1 cellular context compared by ENCODE assay signal in the genomic region with DNA sequence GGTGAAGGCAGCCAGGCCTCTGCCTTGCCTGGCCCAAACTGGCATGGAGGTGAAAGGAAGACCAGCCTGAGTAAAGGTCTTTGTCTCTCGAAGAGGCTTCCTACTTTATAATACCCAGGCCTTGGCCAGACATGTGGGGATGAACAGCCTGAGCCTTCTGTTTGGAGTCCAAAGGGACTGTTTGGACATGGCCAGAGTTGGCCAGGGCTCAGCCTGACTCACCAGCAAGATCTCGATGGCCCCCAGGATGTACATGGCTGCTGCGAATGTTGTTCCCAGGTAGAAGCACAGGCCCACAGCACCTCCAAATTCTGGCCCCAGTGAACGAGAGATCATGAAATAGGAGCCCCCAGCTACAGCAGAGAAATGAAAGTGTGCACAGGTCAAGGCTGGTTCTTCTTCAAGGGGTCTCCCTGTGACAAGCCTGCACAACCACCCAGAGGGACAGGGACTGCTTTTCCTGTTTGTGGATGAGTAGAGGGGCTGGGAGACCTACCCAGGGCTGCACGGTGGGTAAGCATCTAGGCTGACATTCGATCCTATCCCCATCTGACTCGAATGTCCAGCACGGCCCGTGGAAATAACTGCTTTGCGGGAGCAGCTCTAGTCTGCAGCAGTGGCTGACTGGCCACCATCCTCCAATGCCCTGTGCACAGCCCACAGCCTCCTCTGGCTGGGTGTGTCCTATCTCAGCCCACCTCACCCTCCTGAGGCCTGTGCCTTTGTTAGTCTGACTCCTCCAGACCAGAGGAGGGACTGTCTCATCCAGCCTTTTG.
TF ChIP-seq lines count a peak whose summit lies in the region.

No MANE protein-coding gene starts in this region.

TF ChIP-seq in HepG2, 621 proteins besides CTCF, POLR2A, EP300 and RAD21 (continues in another document):
- TF ChIP-seq, protein P1, sequence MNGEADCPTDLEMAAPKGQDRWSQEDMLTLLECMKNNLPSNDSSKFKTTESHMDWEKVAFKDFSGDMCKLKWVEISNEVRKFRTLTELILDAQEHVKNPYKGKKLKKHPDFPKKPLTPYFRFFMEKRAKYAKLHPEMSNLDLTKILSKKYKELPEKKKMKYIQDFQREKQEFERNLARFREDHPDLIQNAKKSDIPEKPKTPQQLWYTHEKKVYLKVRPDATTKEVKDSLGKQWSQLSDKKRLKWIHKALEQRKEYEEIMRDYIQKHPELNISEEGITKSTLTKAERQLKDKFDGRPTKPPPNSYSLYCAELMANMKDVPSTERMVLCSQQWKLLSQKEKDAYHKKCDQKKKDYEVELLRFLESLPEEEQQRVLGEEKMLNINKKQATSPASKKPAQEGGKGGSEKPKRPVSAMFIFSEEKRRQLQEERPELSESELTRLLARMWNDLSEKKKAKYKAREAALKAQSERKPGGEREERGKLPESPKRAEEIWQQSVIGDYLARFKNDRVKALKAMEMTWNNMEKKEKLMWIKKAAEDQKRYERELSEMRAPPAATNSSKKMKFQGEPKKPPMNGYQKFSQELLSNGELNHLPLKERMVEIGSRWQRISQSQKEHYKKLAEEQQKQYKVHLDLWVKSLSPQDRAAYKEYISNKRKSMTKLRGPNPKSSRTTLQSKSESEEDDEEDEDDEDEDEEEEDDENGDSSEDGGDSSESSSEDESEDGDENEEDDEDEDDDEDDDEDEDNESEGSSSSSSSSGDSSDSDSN (CRISPR knock-in tag; IDR thresholded peaks at IDR 0.05), result no peak
- no peak for TF ChIP-seq FOSL1 (CRISPR knock-in tag; IDR thresholded peaks at IDR 0.05; ENCODE audit: borderline replicate concordance)
- TF ChIP-seq ZNF770 (CRISPR knock-in tag; IDR thresholded peaks at IDR 0.05), result no peak
- no peak for TF ChIP-seq LCORL (IDR thresholded peaks at IDR 0.05)
- no peak for TF ChIP-seq LCORL (CRISPR knock-in tag; IDR thresholded peaks at IDR 0.05)
- no peak for TF ChIP-seq ZBTB14 (CRISPR knock-in tag; IDR thresholded peaks at IDR 0.05)
- no peak for TF ChIP-seq ZNF547 (CRISPR knock-in tag; IDR thresholded peaks at IDR 0.05)
- TF ChIP-seq, protein P2, sequence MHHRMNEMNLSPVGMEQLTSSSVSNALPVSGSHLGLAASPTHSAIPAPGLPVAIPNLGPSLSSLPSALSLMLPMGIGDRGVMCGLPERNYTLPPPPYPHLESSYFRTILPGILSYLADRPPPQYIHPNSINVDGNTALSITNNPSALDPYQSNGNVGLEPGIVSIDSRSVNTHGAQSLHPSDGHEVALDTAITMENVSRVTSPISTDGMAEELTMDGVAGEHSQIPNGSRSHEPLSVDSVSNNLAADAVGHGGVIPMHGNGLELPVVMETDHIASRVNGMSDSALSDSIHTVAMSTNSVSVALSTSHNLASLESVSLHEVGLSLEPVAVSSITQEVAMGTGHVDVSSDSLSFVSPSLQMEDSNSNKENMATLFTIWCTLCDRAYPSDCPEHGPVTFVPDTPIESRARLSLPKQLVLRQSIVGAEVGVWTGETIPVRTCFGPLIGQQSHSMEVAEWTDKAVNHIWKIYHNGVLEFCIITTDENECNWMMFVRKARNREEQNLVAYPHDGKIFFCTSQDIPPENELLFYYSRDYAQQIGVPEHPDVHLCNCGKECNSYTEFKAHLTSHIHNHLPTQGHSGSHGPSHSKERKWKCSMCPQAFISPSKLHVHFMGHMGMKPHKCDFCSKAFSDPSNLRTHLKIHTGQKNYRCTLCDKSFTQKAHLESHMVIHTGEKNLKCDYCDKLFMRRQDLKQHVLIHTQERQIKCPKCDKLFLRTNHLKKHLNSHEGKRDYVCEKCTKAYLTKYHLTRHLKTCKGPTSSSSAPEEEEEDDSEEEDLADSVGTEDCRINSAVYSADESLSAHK (CRISPR knock-in tag; IDR thresholded peaks at IDR 0.05; ENCODE audit: borderline replicate concordance), result no peak
- TF ChIP-seq ZNF251 (CRISPR knock-in tag; IDR thresholded peaks at IDR 0.05), result no peak
- no peak for TF ChIP-seq ZNF543 (CRISPR knock-in tag; IDR thresholded peaks at IDR 0.05)
- 0 out of 2 replicates have a peak, but pooled peaks have one; percentile 34 for TF ChIP-seq HOXA3 (CRISPR knock-in tag; IDR thresholded peaks at IDR 0.05)
- TF ChIP-seq, protein P3, sequence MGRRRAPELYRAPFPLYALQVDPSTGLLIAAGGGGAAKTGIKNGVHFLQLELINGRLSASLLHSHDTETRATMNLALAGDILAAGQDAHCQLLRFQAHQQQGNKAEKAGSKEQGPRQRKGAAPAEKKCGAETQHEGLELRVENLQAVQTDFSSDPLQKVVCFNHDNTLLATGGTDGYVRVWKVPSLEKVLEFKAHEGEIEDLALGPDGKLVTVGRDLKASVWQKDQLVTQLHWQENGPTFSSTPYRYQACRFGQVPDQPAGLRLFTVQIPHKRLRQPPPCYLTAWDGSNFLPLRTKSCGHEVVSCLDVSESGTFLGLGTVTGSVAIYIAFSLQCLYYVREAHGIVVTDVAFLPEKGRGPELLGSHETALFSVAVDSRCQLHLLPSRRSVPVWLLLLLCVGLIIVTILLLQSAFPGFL (CRISPR knock-in tag; IDR thresholded peaks at IDR 0.05), result no peak
- TF ChIP-seq ZNF264 (CRISPR knock-in tag; IDR thresholded peaks at IDR 0.05), result no peak
- TF ChIP-seq KLF13 (CRISPR knock-in tag; IDR thresholded peaks at IDR 0.05), result no peak
- TF ChIP-seq MTF2 (CRISPR knock-in tag; IDR thresholded peaks at IDR 0.05; ENCODE audit: borderline replicate concordance), result no peak
- TF ChIP-seq TOPORS (CRISPR knock-in tag; IDR thresholded peaks at IDR 0.05), result no peak
- TF ChIP-seq AKAP8 (CRISPR knock-in tag; IDR thresholded peaks at IDR 0.05), result no peak
- TF ChIP-seq SRY (CRISPR knock-in tag; IDR thresholded peaks at IDR 0.05), result no peak
- no peak for TF ChIP-seq BRD4 (CRISPR knock-in tag; IDR thresholded peaks at IDR 0.05)
- TF ChIP-seq ZNF646 (CRISPR knock-in tag; IDR thresholded peaks at IDR 0.05), result no peak
- peak; percentile 81; the same call in 1 of the 2 replicates for TF ChIP-seq SSRP1 (CRISPR knock-in tag; IDR thresholded peaks at IDR 0.05)
- no peak for TF ChIP-seq KLF11 (CRISPR knock-in tag; IDR thresholded peaks at IDR 0.05)
- no peak for TF ChIP-seq ZNF20 (CRISPR knock-in tag; IDR thresholded peaks at IDR 0.05)
- no peak for TF ChIP-seq ZNF747 (CRISPR knock-in tag; IDR thresholded peaks at IDR 0.05; ENCODE audit: borderline replicate concordance)
- TF ChIP-seq ZNF503 (CRISPR knock-in tag; IDR thresholded peaks at IDR 0.05), result no peak
- no peak for TF ChIP-seq MED1 (CRISPR knock-in tag; IDR thresholded peaks at IDR 0.05)
- no peak for TF ChIP-seq U2AF2 (IDR thresholded peaks at IDR 0.05; ENCODE audit: low read depth, low read length)
- TF ChIP-seq SATB2 (CRISPR knock-in tag; IDR thresholded peaks at IDR 0.05), result no peak
- TF ChIP-seq, protein P4, sequence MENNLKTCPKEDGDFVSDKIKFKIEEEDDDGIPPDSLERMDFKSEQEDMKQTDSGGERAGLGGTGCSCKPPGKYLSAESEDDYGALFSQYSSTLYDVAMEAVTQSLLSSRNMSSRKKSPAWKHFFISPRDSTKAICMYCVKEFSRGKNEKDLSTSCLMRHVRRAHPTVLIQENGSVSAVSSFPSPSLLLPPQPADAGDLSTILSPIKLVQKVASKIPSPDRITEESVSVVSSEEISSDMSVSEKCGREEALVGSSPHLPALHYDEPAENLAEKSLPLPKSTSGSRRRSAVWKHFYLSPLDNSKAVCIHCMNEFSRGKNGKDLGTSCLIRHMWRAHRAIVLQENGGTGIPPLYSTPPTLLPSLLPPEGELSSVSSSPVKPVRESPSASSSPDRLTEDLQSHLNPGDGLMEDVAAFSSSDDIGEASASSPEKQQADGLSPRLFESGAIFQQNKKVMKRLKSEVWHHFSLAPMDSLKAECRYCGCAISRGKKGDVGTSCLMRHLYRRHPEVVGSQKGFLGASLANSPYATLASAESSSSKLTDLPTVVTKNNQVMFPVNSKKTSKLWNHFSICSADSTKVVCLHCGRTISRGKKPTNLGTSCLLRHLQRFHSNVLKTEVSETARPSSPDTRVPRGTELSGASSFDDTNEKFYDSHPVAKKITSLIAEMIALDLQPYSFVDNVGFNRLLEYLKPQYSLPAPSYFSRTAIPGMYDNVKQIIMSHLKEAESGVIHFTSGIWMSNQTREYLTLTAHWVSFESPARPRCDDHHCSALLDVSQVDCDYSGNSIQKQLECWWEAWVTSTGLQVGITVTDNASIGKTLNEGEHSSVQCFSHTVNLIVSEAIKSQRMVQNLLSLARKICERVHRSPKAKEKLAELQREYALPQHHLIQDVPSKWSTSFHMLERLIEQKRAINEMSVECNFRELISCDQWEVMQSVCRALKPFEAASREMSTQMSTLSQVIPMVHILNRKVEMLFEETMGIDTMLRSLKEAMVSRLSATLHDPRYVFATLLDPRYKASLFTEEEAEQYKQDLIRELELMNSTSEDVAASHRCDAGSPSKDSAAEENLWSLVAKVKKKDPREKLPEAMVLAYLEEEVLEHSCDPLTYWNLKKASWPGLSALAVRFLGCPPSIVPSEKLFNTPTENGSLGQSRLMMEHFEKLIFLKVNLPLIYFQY (CRISPR knock-in tag; IDR thresholded peaks at IDR 0.05; ENCODE audit: borderline replicate concordance), result no peak
- no peak for TF ChIP-seq SKI (IDR thresholded peaks at IDR 0.05; ENCODE audit: partially characterized antibody)
